In genomic region chr22:17257091-17257490, GRCh38 we compare ENCODE assay signal across 15 cellular contexts. TPM values are rescaled to one million over a fixed set of nuclear protein-coding genes. Genes with fewer than 3 reads are reported as not detected.
DNase-seq lines count a peak whose midpoint lies in the region; ATAC-seq and TF ChIP-seq lines count a peak whose summit lies in the region.
"Had no signal": no experiment of that assay in that cellular context is flagged by ENCODE, and none has a peak within 500 bp of the region (broad histone marks: within the 10 kb centered on the region; RNA-seq: fewer than 3 reads in every experiment).

No MANE protein-coding gene starts in this region.

- TF ChIP-seq POLR2A in lower leg skin (IDR thresholded peaks at IDR 0.05) = no peak

- no peaks in the 10 kb centered on the region for H3K36me3 ChIP-seq in OCI-LY3 (replicated peaks; ENCODE audit: low read depth, low read length)
- no peaks in the 10 kb centered on the region for H3K36me3 ChIP-seq in CD8-positive, alpha-beta T cell (ENCODE audit: insufficient read depth, low read length)
- H3K36me3 ChIP-seq: heart left ventricle had no signal

- no peaks in the 10 kb centered on the region for H3K27me3 ChIP-seq in OCI-LY3 (ENCODE audit: low read depth, low read length)
- H3K27me3 ChIP-seq in CD8-positive, alpha-beta T cell (ENCODE audit: insufficient read depth, low read length) = no peaks in the 10 kb centered on the region

- CTCF ChIA-PET in activated CD8-positive, alpha-beta T cell treated with anti-CD3 and anti-CD28 coated beads, Interleukin-2, amount 10 ng/mL, durations not matched to agents 7 days and 5 days (lab: Charles Lee) = interaction anchor here (1.0 to 2.1 kb wide), 4 partner anchors 9 to 245 kb away, joined by 3 to 7 read pairs (median 6); no protein-coding TSS in a partner anchor
- CTCF ChIA-PET in activated CD8-positive, alpha-beta T cell treated with anti-CD3 and anti-CD28 coated beads for 36 hours (lab: Charles Lee) = interaction anchor here (0.7 to 2.0 kb wide), 3 partner anchors 16 to 85 kb away, joined by 3 to 6 read pairs (median 5); partner anchors contain the start of gene ADA2
- CTCF ChIA-PET in CD8-positive, alpha-beta T cell (lab: Charles Lee) = interaction anchor here (1.2 kb wide), 1 partner anchor 9 kb away, joined by 4 read pairs; no protein-coding TSS in a partner anchor

- H3K9me3 ChIP-seq in OCI-LY3 (ENCODE audit: insufficient read depth, low read length) (no peaks in the 10 kb centered on the region), iPS-18c (ENCODE audit: control insufficient read depth, insufficient read depth, low read length) (no peaks in the 10 kb centered on the region)
- no peaks in the 10 kb centered on the region for H3K9me3 ChIP-seq in CD8-positive, alpha-beta T cell (ENCODE audit: low read length)
- H3K9me3 ChIP-seq: heart left ventricle had no signal

- H3K36me3 Mint-ChIP-seq in activated CD8-positive, alpha-beta T cell treated with anti-CD3 and anti-CD28 coated beads, Interleukin-2, amount 10 ng/mL, durations not matched to agents 7 days and 5 days (ENCODE audit: low read depth) = no peaks in the 10 kb centered on the region
- no peaks in the 10 kb centered on the region for H3K36me3 Mint-ChIP-seq in activated CD8-positive, alpha-beta T cell treated with anti-CD3 and anti-CD28 coated beads for 36 hours (ENCODE audit: low read depth)
- H3K36me3 Mint-ChIP-seq in stimulated activated naive B cell treated with anti-CD40 and anti-IgM and Interleukin-4, amounts not matched to agents 10 μg/mL and 1 μg/mL and 100 μg/mL, for 72 hours = no peaks in the 10 kb centered on the region
- no peaks in the 10 kb centered on the region for H3K36me3 Mint-ChIP-seq in CD8-positive, alpha-beta T cell

- peak overlapping the region; percentile 0; the same call in 1 of the 2 replicates for H2AFZ ChIP-seq in OCI-LY3 (ENCODE audit: low read depth, low read length)
- H2AFZ ChIP-seq: PC-9 had no signal

- no peak overlapping the region for H3K4me3 Mint-ChIP-seq in activated CD8-positive, alpha-beta T cell treated with anti-CD3 and anti-CD28 coated beads, Interleukin-2, amount 10 ng/mL, durations not matched to agents 7 days and 5 days
- H3K4me3 Mint-ChIP-seq in activated CD8-positive, alpha-beta T cell treated with anti-CD3 and anti-CD28 coated beads for 36 hours = no peak overlapping the region
- H3K4me3 Mint-ChIP-seq in stimulated activated naive B cell treated with anti-CD40 and anti-IgM and Interleukin-4, amounts not matched to agents 10 μg/mL and 1 μg/mL and 100 μg/mL, for 72 hours = no peak overlapping the region
- H3K4me3 Mint-ChIP-seq in CD8-positive, alpha-beta T cell = no peak overlapping the region

- H3K4me1 Mint-ChIP-seq in activated CD8-positive, alpha-beta T cell treated with anti-CD3 and anti-CD28 coated beads, Interleukin-2, amount 10 ng/mL, durations not matched to agents 7 days and 5 days (ENCODE audit: low read depth) = peaks cover 33% of the 10 kb centered on the region
- H3K4me1 Mint-ChIP-seq in activated CD8-positive, alpha-beta T cell treated with anti-CD3 and anti-CD28 coated beads for 36 hours (ENCODE audit: low read depth) = peaks cover 18% of the 10 kb centered on the region
- peaks cover 28 to 33% of the 10 kb centered on the region in 2 donors for H3K4me1 Mint-ChIP-seq in stimulated activated naive B cell treated with anti-CD40 and anti-IgM and Interleukin-4, amounts not matched to agents 10 μg/mL and 1 μg/mL and 100 μg/mL, for 72 hours
- H3K4me1 Mint-ChIP-seq in CD8-positive, alpha-beta T cell (ENCODE audit: low read depth) = peaks cover 19% of the 10 kb centered on the region

- POLR2A ChIA-PET in activated CD8-positive, alpha-beta T cell treated with anti-CD3 and anti-CD28 coated beads, Interleukin-2, amount 10 ng/mL, durations not matched to agents 7 days and 5 days (lab: Charles Lee) = interaction anchor here (2.2 kb wide), 1 partner anchor 38 kb away, joined by 13 read pairs; the partner anchor contains the start of gene ADA2
- POLR2A ChIA-PET in activated CD8-positive, alpha-beta T cell treated with anti-CD3 and anti-CD28 coated beads for 36 hours (lab: Charles Lee) = interaction anchor here (1.2 kb wide), 1 partner anchor 38 kb away, joined by 6 read pairs; the partner anchor contains the start of gene ADA2
- POLR2A ChIA-PET in CD8-positive, alpha-beta T cell (lab: Charles Lee) = no interaction called here

- H3K4me3 ChIP-seq in OCI-LY3 (ENCODE audit: low read length) (peak overlapping the region; percentile 65), iPS-18c (ENCODE audit: insufficient read depth, low read depth, low read length) (peak overlapping the region; percentile 32), lower leg skin (ENCODE audit: low read depth, poor library complexity, severe bottlenecking) (no peak overlapping the region)
- no peak overlapping the region for H3K4me3 ChIP-seq in CD8-positive, alpha-beta T cell (ENCODE audit: low read depth, low read length)
- H3K4me3 ChIP-seq: PC-9 had no signal

- peak overlapping the region; percentile 83 for H3K9ac ChIP-seq in OCI-LY3 (ENCODE audit: low read length)

- intact Hi-C loops in activated CD8-positive, alpha-beta T cell treated with anti-CD3 and anti-CD28 coated beads for 36 hours (cut with micrococcal nuclease) = no loop called here
- intact Hi-C loops in CD8-positive, alpha-beta T cell (cut with DNase I, micrococcal nuclease) = no loop called here
- intact Hi-C loops in lower leg skin (cut with DNase I; ENCODE audit: low total_unique reads) = no loop called here

- no peaks in the 10 kb centered on the region for H3K9me3 Mint-ChIP-seq in activated CD8-positive, alpha-beta T cell treated with anti-CD3 and anti-CD28 coated beads, Interleukin-2, amount 10 ng/mL, durations not matched to agents 7 days and 5 days (ENCODE audit: insufficient read depth)
- H3K9me3 Mint-ChIP-seq in activated CD8-positive, alpha-beta T cell treated with anti-CD3 and anti-CD28 coated beads for 36 hours = no peaks in the 10 kb centered on the region
- no peaks in the 10 kb centered on the region for H3K9me3 Mint-ChIP-seq in stimulated activated naive B cell treated with anti-CD40 and anti-IgM and Interleukin-4, amounts not matched to agents 10 μg/mL and 1 μg/mL and 100 μg/mL, for 72 hours
- no peaks in the 10 kb centered on the region for H3K9me3 Mint-ChIP-seq in CD8-positive, alpha-beta T cell

- no peaks in the 10 kb centered on the region for H3K79me2 ChIP-seq in OCI-LY3 (ENCODE audit: low read length)

- no peak for TF ChIP-seq CTCF in activated CD8-positive, alpha-beta T cell treated with anti-CD3 and anti-CD28 coated beads for 36 hours (IDR thresholded peaks at IDR 0.05)
- TF ChIP-seq CTCF in OCI-LY3 (IDR thresholded peaks at IDR 0.05; ENCODE audit: low read depth, low read length) (no peak), lower leg skin (IDR thresholded peaks at IDR 0.05) (no peak)
- no peak for TF ChIP-seq CTCF in CD8-positive, alpha-beta T cell (IDR thresholded peaks at IDR 0.05)

- no peak for DNase-seq in activated CD8-positive, alpha-beta T cell treated with anti-CD3 and anti-CD28 coated beads, Interleukin-2, amount 10 ng/mL, durations not matched to agents 7 days and 5 days
- DNase-seq in activated CD8-positive, alpha-beta T cell treated with anti-CD3 and anti-CD28 coated beads for 36 hours = no peak
- no peak for DNase-seq in stimulated activated naive B cell treated with anti-CD40 and anti-IgM and Interleukin-4, amounts not matched to agents 10 μg/mL and 1 μg/mL and 100 μg/mL, for 72 hours
- DNase-seq in CD8-positive, alpha-beta T cell = no peak
- DNase-seq in lower leg skin (ENCODE audit: low spot score in 2 of 2) (no peak), kidney tubule cell (ENCODE audit: low spot score) (no peak)
- DNase-seq: effector memory CD4-positive, alpha-beta T cell; GOT3; heart left ventricle; midbrain; NCI-H1417 treated with DMSO at 0.1 percent for 48 hours; PC-9; T1000 had no signal

- peaks cover 46% of the 10 kb centered on the region for H3K4me1 ChIP-seq in OCI-LY3 (ENCODE audit: low read length)
- H3K4me1 ChIP-seq in CD8-positive, alpha-beta T cell (ENCODE audit: insufficient read depth, low read length) = peaks cover 16% of the 10 kb centered on the region

- peak overlapping the region; percentile 76 for H3K27ac Mint-ChIP-seq in activated CD8-positive, alpha-beta T cell treated with anti-CD3 and anti-CD28 coated beads, Interleukin-2, amount 10 ng/mL, durations not matched to agents 7 days and 5 days
- H3K27ac Mint-ChIP-seq in activated CD8-positive, alpha-beta T cell treated with anti-CD3 and anti-CD28 coated beads for 36 hours = no peak overlapping the region
- H3K27ac Mint-ChIP-seq in stimulated activated naive B cell treated with anti-CD40 and anti-IgM and Interleukin-4, amounts not matched to agents 10 μg/mL and 1 μg/mL and 100 μg/mL, for 72 hours = peak overlapping the region; percentile 11
- H3K27ac Mint-ChIP-seq in CD8-positive, alpha-beta T cell = no peak overlapping the region

- peak overlapping the region; percentile 93 for H3K27ac ChIP-seq in OCI-LY3 (ENCODE audit: low read length)
- H3K27ac ChIP-seq in CD8-positive, alpha-beta T cell (ENCODE audit: low read depth, low read length) = no peak overlapping the region
- H3K27ac ChIP-seq: PC-9 had no signal

- no peak for ATAC-seq in activated CD8-positive, alpha-beta T cell treated with anti-CD3 and anti-CD28 coated beads, Interleukin-2, amount 10 ng/mL, durations not matched to agents 7 days and 5 days
- ATAC-seq in activated CD8-positive, alpha-beta T cell treated with anti-CD3 and anti-CD28 coated beads for 36 hours = no peak
- no peak for ATAC-seq in stimulated activated naive B cell treated with anti-CD40 and anti-IgM and Interleukin-4, amounts not matched to agents 10 μg/mL and 1 μg/mL and 100 μg/mL, for 72 hours (replicated peaks)
- no peak for ATAC-seq in CD8-positive, alpha-beta T cell

- H3K27me3 Mint-ChIP-seq in activated CD8-positive, alpha-beta T cell treated with anti-CD3 and anti-CD28 coated beads, Interleukin-2, amount 10 ng/mL, durations not matched to agents 7 days and 5 days (ENCODE audit: low read depth) = peaks cover 3% of the 10 kb centered on the region
- no peaks in the 10 kb centered on the region for H3K27me3 Mint-ChIP-seq in activated CD8-positive, alpha-beta T cell treated with anti-CD3 and anti-CD28 coated beads for 36 hours
- no peaks in the 10 kb centered on the region for H3K27me3 Mint-ChIP-seq in stimulated activated naive B cell treated with anti-CD40 and anti-IgM and Interleukin-4, amounts not matched to agents 10 μg/mL and 1 μg/mL and 100 μg/mL, for 72 hours
- no peaks in the 10 kb centered on the region for H3K27me3 Mint-ChIP-seq in CD8-positive, alpha-beta T cell (ENCODE audit: low read depth)

- no peaks in the 10 kb centered on the region for H4K20me1 ChIP-seq in OCI-LY3 (ENCODE audit: insufficient read depth, low read length)

- WGBS in lower leg skin, 2 donors = 57 to 61% methylated on average over 5 of the region's 5 CpGs

- peak overlapping the region; percentile 76 for H3K4me2 ChIP-seq in OCI-LY3 (ENCODE audit: low read length)
- H3K4me2 ChIP-seq: PC-9 had no signal

RNA-seq across cellular contexts. Expression of gene ADA2, which starts 37.9 kb away (rescaled TPM):
- 10 to 100 TPM; 61.5 to 65.0 TPM for total RNA-seq in activated CD8-positive, alpha-beta T cell treated with anti-CD3 and anti-CD28 coated beads, Interleukin-2, amount 10 ng/mL, durations not matched to agents 7 days and 5 days
- 10 to 100 TPM; 11.3 to 13.8 TPM for total RNA-seq in activated CD8-positive, alpha-beta T cell treated with anti-CD3 and anti-CD28 coated beads for 36 hours
- total RNA-seq in CD8-positive, alpha-beta T cell = 10 to 100 TPM; 43.4 to 44.6 TPM
- 1 to 10 TPM; 2.1 to 7.7 (median 4.6) TPM for total RNA-seq in lower leg skin
- total RNA-seq: PC-9 had no signal

Comparison
In these comparisons a context has a peak if more than half of its experiments do, and no peak if none do; other contexts are left out.
1. H3K27ac Mint-ChIP-seq: peak in activated CD8-positive, alpha-beta T cell treated with anti-CD3 and anti-CD28 coated beads, Interleukin-2, amount 10 ng/mL, durations not matched to agents 7 days and 5 days (single experiment) and stimulated activated naive B cell treated with anti-CD40 and anti-IgM and Interleukin-4, amounts not matched to agents 10 μg/mL and 1 μg/mL and 100 μg/mL, for 72 hours (single experiment); none in activated CD8-positive, alpha-beta T cell treated with anti-CD3 and anti-CD28 coated beads for 36 hours (single experiment) and CD8-positive, alpha-beta T cell (single experiment).
2. H3K4me3 ChIP-seq: peak in OCI-LY3 (single experiment) and iPS-18c (single experiment); none in CD8-positive, alpha-beta T cell (single experiment) and lower leg skin (single experiment).